ENCODE assay signal across 8 cellular contexts in the genomic region with DNA sequence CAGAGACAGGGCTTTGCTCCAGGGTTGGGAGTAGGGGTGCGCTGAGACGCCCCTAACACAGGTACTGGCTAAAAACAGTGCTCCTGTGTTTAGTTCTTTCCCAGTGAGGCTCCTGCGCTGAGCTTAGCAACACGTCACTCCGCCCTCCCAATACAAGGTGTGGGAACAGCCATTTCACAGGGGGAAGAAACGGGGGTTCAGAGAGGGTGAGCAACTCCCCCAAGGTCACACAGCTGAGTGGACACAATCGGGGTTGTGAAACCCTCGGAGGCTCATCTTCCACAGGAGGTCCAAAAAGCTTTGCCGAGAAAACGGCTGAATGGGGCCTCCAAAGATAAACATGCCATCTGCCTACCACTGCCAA. TPM values are rescaled to one million over a fixed set of nuclear protein-coding genes. Genes with fewer than 3 reads are reported as not detected.
A peak's percentile ranks its signal among the peaks of the same experiment; 100 is the strongest.
DNase-seq lines count a peak whose midpoint lies in the region; ATAC-seq, FAIRE-seq and TF ChIP-seq lines count a peak whose summit lies in the region.

No MANE protein-coding gene starts in this region.

- no peaks in the 10 kb centered on the region for H3K9me2 ChIP-seq in GM23338 (ENCODE audit: insufficient read depth)

- no peak for DNase-seq in AG10803 (ENCODE audit: low read depth)
- DNase-seq in GM23338 (ENCODE audit: low spot score), result peak; percentile 19
- DNase-seq in adipocyte (ENCODE audit: low read depth), result no peak
- DNase-seq in mesenchymal stem cell, result no peak
- DNase-seq in HuH-7 (ENCODE audit: low spot score), result no peak
- no peak for DNase-seq in GM12891 (ENCODE audit: insufficient read length, low spot score)
- DNase-seq in islet precursor cell, result no peak

- H3K9me3 Mint-ChIP-seq in GM23338, result no peaks in the 10 kb centered on the region

- peak overlapping the region in 1 of 2 experiments; percentile 36 for H3K14ac ChIP-seq in mesenchymal stem cell (ENCODE audit: low read length in 2 of 2)

- H4K20me1 ChIP-seq in GM23338 (replicated peaks; ENCODE audit: insufficient read depth), result no peaks in the 10 kb centered on the region; the same call in 1 of the 2 replicates

- H3K36me3 ChIP-seq in GM23338 (ENCODE audit: insufficient read depth), result no peaks in the 10 kb centered on the region
- peaks cover 8% of the 10 kb centered on the region for H3K36me3 ChIP-seq in adipocyte (ENCODE audit: control insufficient read depth, insufficient read depth, low read length, severe bottlenecking)
- peaks cover 15 to 23% of the 10 kb centered on the region in 2 experiments for H3K36me3 ChIP-seq in mesenchymal stem cell (ENCODE audit: control insufficient read depth in 1 of 2, insufficient read depth in 2 of 2, low read depth in 1 of 2, low read length in 2 of 2)

- no peak overlapping the region for H4K91ac ChIP-seq in mesenchymal stem cell (ENCODE audit: low read length)

- H4K8ac ChIP-seq in mesenchymal stem cell (ENCODE audit: low read length), result peak overlapping the region; percentile 86

- H3K9ac ChIP-seq in adipocyte (ENCODE audit: low read length) (peak overlapping the region; percentile 65), mesenchymal stem cell (ENCODE audit: low read length) (peak overlapping the region; percentile 77)

- H2BK120ac ChIP-seq in mesenchymal stem cell (ENCODE audit: low read depth, low read length), result no peak overlapping the region

- H3K4me1 ChIP-seq in GM23338 (ENCODE audit: insufficient read depth) (peaks cover 21% of the 10 kb centered on the region), adipocyte (ENCODE audit: control insufficient read depth, insufficient read depth, low read length) (peaks cover 28% of the 10 kb centered on the region), mesenchymal stem cell (ENCODE audit: control insufficient read depth, insufficient read depth, low read depth, low read length) (peaks cover 27% of the 10 kb centered on the region)

- peak overlapping the region; percentile 78 for H3K4me3 Mint-ChIP-seq in GM23338

- peaks cover 10% of the 10 kb centered on the region for H3K79me1 ChIP-seq in mesenchymal stem cell (replicated peaks; ENCODE audit: low read length, poor library complexity, severe bottlenecking)

- H2AFZ ChIP-seq in GM23338 (peak overlapping the region; percentile 80; the same call in 1 of the 2 replicates), mesenchymal stem cell (ENCODE audit: low read depth, low read length) (peak overlapping the region; percentile 89)

- peaks cover 11% of the 10 kb centered on the region for H3K27me3 Mint-ChIP-seq in GM23338 (ENCODE audit: insufficient read depth, low read depth, poor library complexity)

- H2AK5ac ChIP-seq in mesenchymal stem cell (ENCODE audit: low read length, severe bottlenecking), result no peak overlapping the region

- H3K4me3 ChIP-seq in AG10803 (ENCODE audit: low read length) (peak overlapping the region; percentile 65), GM23338 (peak overlapping the region; percentile 88), adipocyte (ENCODE audit: low read length) (peak overlapping the region; percentile 85), mesenchymal stem cell (ENCODE audit: insufficient read depth in 1 of 2, low read depth in 1 of 2, low read length in 2 of 2) (peak overlapping the region; percentile 84 to 90)

- H3K36me3 Mint-ChIP-seq in GM23338 (ENCODE audit: low read depth), result peaks cover 8% of the 10 kb centered on the region; the same call in 1 of the 3 replicates

- 49% methylated on average over 10 of the region's 10 CpGs for WGBS in mesenchymal stem cell

- H2BK15ac ChIP-seq in mesenchymal stem cell (ENCODE audit: low read depth, poor library complexity, severe bottlenecking), result no peak overlapping the region

- FAIRE-seq in GM12891 (lab: Jason Lieb, UNC), result no peak

- H3K79me2 ChIP-seq in GM23338 (replicated peaks; ENCODE audit: insufficient read depth), result no peaks in the 10 kb centered on the region

- no peak overlapping the region for H3K4ac ChIP-seq in mesenchymal stem cell (ENCODE audit: low read depth in 1 of 2, low read length in 2 of 2)

- H3K4me1 Mint-ChIP-seq in GM23338, result peaks cover 29% of the 10 kb centered on the region

- H3K27ac ChIP-seq in GM23338 (ENCODE audit: low read depth), result no peak overlapping the region
- no peak overlapping the region for H3K27ac ChIP-seq in mesenchymal stem cell (ENCODE audit: low read length, poor library complexity, severe bottlenecking)

- no peak overlapping the region for H3K23ac ChIP-seq in mesenchymal stem cell (ENCODE audit: low read length in 2 of 2)

- H2BK5ac ChIP-seq in mesenchymal stem cell (ENCODE audit: low read depth, low read length, poor library complexity, severe bottlenecking), result no peak overlapping the region

- H3K4me2 ChIP-seq in GM23338 (peak overlapping the region; percentile 88), mesenchymal stem cell (ENCODE audit: low read length, poor library complexity, severe bottlenecking) (peak overlapping the region; percentile 96)

- H3K27me3 ChIP-seq in GM23338 (ENCODE audit: insufficient read depth), result peaks cover 13% of the 10 kb centered on the region; the same call in 1 of the 2 replicates
- H3K27me3 ChIP-seq in adipocyte (replicated peaks; ENCODE audit: control insufficient read depth, insufficient read depth, low read length), result no peaks in the 10 kb centered on the region
- no peaks in the 10 kb centered on the region for H3K27me3 ChIP-seq in mesenchymal stem cell (ENCODE audit: control insufficient read depth in 1 of 2, insufficient read depth in 1 of 2, low read length in 2 of 2)

- peaks cover 4% of the 10 kb centered on the region; the same call in 1 of the 2 replicates for H3F3A ChIP-seq in GM23338 (replicated peaks; ENCODE audit: low read depth)

- ATAC-seq in GM23338, result no peak
- ATAC-seq in GM18517 (IDR thresholded peaks at IDR 0.05; ENCODE audit: unreplicated experiment), result no peak

- peak overlapping the region in 1 of 2 experiments; percentile 85 for H3K18ac ChIP-seq in mesenchymal stem cell (ENCODE audit: low read depth in 1 of 2, low read length in 2 of 2)

- H3K9me3 ChIP-seq in adipocyte (ENCODE audit: control insufficient read depth, low read length) (no peaks in the 10 kb centered on the region), mesenchymal stem cell (ENCODE audit: control insufficient read depth, low read length) (no peaks in the 10 kb centered on the region)

- TF ChIP-seq POLR2A in GM12891 (IDR thresholded peaks at IDR 0.05; ENCODE audit: low read depth, low read length), result no peak

- H3K27ac Mint-ChIP-seq in GM23338, result no peak overlapping the region

- no peak overlapping the region for H2BK12ac ChIP-seq in mesenchymal stem cell (ENCODE audit: low read length in 2 of 2)

- no peak for TF ChIP-seq CTCF in AG10803 (conservative IDR thresholded peaks at IDR 0.05; ENCODE audit: low read length)
- TF ChIP-seq CTCF in GM23338 (conservative IDR thresholded peaks at IDR 0.05; ENCODE audit: low read depth in 2 of 2), result no peak

TF ChIP-seq in GM23338, 12 proteins besides CTCF, POLR2A, EP300 and RAD21 (continues in another document):
- no peak for TF ChIP-seq POLR2AphosphoS5 (IDR thresholded peaks at IDR 0.05; ENCODE audit: low read depth)
- no peak for TF ChIP-seq ZNF114 (CRISPR knock-in tag; IDR thresholded peaks at IDR 0.05)
- no peak for TF ChIP-seq STAT1 (IDR thresholded peaks at IDR 0.05; ENCODE audit: unreplicated experiment)
- no peak for TF ChIP-seq EZH2 (IDR thresholded peaks at IDR 0.05; ENCODE audit: low read depth, unreplicated experiment)
- TF ChIP-seq CREB1 (CRISPR knock-in tag; IDR thresholded peaks at IDR 0.05; ENCODE audit: low read depth), result no peak
- TF ChIP-seq EZH2phosphoT487 (IDR thresholded peaks at IDR 0.05; ENCODE audit: unreplicated experiment), result no peak
- no peak for TF ChIP-seq ZNF331 (CRISPR knock-in tag; IDR thresholded peaks at IDR 0.05; ENCODE audit: low read depth)
- no peak for TF ChIP-seq JUNB (IDR thresholded peaks at IDR 0.05; ENCODE audit: unreplicated experiment)

TF ChIP-seq in GM12891, 5 proteins besides CTCF, POLR2A, EP300 and RAD21:
- TF ChIP-seq TAF1 (IDR thresholded peaks at IDR 0.05; ENCODE audit: low read depth, low read length), result no peak
- no peak for TF ChIP-seq SPI1 (IDR thresholded peaks at IDR 0.05; ENCODE audit: low read depth, low read length)
- no peak for TF ChIP-seq PAX5 (IDR thresholded peaks at IDR 0.05; ENCODE audit: insufficient read depth, low read length, severe bottlenecking)
- no peak for TF ChIP-seq POU2F2 (IDR thresholded peaks at IDR 0.05; ENCODE audit: low read depth, low read length)
- TF ChIP-seq POLR2AphosphoS5 (IDR thresholded peaks at IDR 0.05; ENCODE audit: low read depth, low read length), result no peak

RNA-seq across cellular contexts. Expression of a gene that starts 0.6 kb away (rescaled TPM):
- 5.1 and 6.9 TPM in 2 replicates for total RNA-seq in GM23338 (2014; rRNA removed; shearing (Covaris generic))
- polyA plus RNA-seq in GM23338 (2016; fragmentation: Nextera tagmentation; extraction: Ambion mirVana), result 4.3 TPM in 2 replicates
- polyA plus RNA-seq in mesenchymal stem cell (2013, experiment 1 of 2), result 2.9 TPM
- 2.9 TPM for polyA plus RNA-seq in mesenchymal stem cell (2013, experiment 2 of 2)
- polyA plus RNA-seq in GM12891 (2012; ENCODE audit: low read depth, missing spikeins), result 8.2 TPM

RNA-seq across cellular contexts. Expression of a gene that starts 17.9 kb away (rescaled TPM):
- 8.4 and 11.5 TPM in 2 replicates for total RNA-seq in GM23338 (2014; rRNA removed; shearing (Covaris generic))
- polyA plus RNA-seq in GM23338 (2016; fragmentation: Nextera tagmentation; extraction: Ambion mirVana), result 13.1 and 14.3 TPM in 2 replicates
- polyA plus RNA-seq in mesenchymal stem cell (2013, experiment 1 of 2), result 13.7 TPM
- 14.3 TPM for polyA plus RNA-seq in mesenchymal stem cell (2013, experiment 2 of 2)
- 13.9 TPM for polyA plus RNA-seq in GM12891 (2012; ENCODE audit: low read depth, missing spikeins)

RNA-seq across cellular contexts. Expression of a gene that starts 34.7 kb away (rescaled TPM):
- 12.6 and 15.0 TPM in 2 replicates for total RNA-seq in GM23338 (2014; rRNA removed; shearing (Covaris generic))
- polyA plus RNA-seq in GM23338 (2016; fragmentation: Nextera tagmentation; extraction: Ambion mirVana), result 8.4 and 10.2 TPM in 2 replicates
- 31.0 TPM for polyA plus RNA-seq in mesenchymal stem cell (2013, experiment 1 of 2)
- 31.2 TPM for polyA plus RNA-seq in mesenchymal stem cell (2013, experiment 2 of 2)
- 0.41 TPM for polyA plus RNA-seq in GM12891 (2012; ENCODE audit: low read depth, missing spikeins)

RNA-seq across cellular contexts. Expression of a gene that starts 35.1 kb away (rescaled TPM):
- total RNA-seq in GM23338 (2014; rRNA removed; shearing (Covaris generic)), result 23.8 and 36.2 TPM in 2 replicates
- 42.8 and 46.5 TPM in 2 replicates for polyA plus RNA-seq in GM23338 (2016; fragmentation: Nextera tagmentation; extraction: Ambion mirVana)
- 66.0 TPM for polyA plus RNA-seq in mesenchymal stem cell (2013, experiment 1 of 2)
- polyA plus RNA-seq in mesenchymal stem cell (2013, experiment 2 of 2), result 68.3 TPM
- 50.7 TPM for polyA plus RNA-seq in GM12891 (2012; ENCODE audit: low read depth, missing spikeins)

RNA-seq across cellular contexts. Expression of a gene that starts 48.9 kb away (rescaled TPM):
- total RNA-seq in GM23338 (2014; rRNA removed; shearing (Covaris generic)), result 3.4 and 4.3 TPM in 2 replicates
- 1.0 and 1.1 TPM in 2 replicates for polyA plus RNA-seq in GM23338 (2016; fragmentation: Nextera tagmentation; extraction: Ambion mirVana)
- polyA plus RNA-seq in mesenchymal stem cell (2013, experiment 1 of 2), result 1.0 TPM
- 0.68 TPM for polyA plus RNA-seq in mesenchymal stem cell (2013, experiment 2 of 2)
- 0.21 TPM for polyA plus RNA-seq in GM12891 (2012; ENCODE audit: low read depth, missing spikeins)
